ENCODE assay signal across 21 cellular contexts in the genomic region with DNA sequence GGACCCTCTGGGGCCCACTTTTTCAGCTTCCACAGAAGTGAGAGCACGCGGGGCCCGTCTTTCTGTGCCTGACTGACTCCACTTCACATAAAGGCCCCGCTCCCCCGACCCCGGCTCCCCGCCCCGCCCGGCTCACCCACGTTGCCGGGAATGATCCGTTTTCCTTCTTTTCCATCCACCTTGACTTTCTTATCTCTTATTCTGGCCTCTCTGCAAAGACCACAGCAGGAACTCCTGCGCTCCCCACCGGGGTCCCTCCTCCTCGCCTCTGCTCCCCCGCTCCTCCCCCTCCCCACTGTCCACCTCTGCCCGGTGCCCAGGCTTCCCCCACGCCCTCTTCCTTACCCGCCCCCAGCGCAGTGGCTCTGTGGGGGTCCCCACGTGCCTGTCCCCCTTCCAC. TPM values are rescaled to one million over a fixed set of nuclear protein-coding genes. Genes with fewer than 3 reads are reported as not detected.
A peak's percentile ranks its signal among the peaks of the same experiment; 100 is the strongest.
DNase-seq lines count a peak whose midpoint lies in the region; ATAC-seq lines count a peak whose summit lies in the region.
"Had no signal": no experiment of that assay in that cellular context is flagged by ENCODE, and none has a peak within 500 bp of the region (broad histone marks: within the 10 kb centered on the region; RNA-seq: fewer than 3 reads in every experiment).

No MANE protein-coding gene starts in this region.

- peak; percentile 71 for ATAC-seq in stimulated activated naive CD8-positive, alpha-beta T cell treated with anti-CD3 and anti-CD28 coated beads, Interleukin-15, amount 100 ng/mL, for 72 hours
- no peak for ATAC-seq in stimulated activated naive CD8-positive, alpha-beta T cell treated with anti-CD3 and anti-CD28 coated beads, Interleukin-15, Interleukin-2, amounts not matched to agents 100 U/mL and 50 U/mL, for 24 hours
- ATAC-seq: GM23338 had no signal

- no peaks in the 10 kb centered on the region for H3K9me3 ChIP-seq in iPS DF 6.9 (ENCODE audit: control insufficient read depth, insufficient read depth, low read length)

- no CpG with 5 or more reads among the region's 21 CpGs for WGBS in iPS DF 6.9 (ENCODE audit: insufficient coverage, insufficient read length)

- H3K27me3 Mint-ChIP-seq in stimulated activated naive CD8-positive, alpha-beta T cell treated with anti-CD3 and anti-CD28 coated beads, Interleukin-15, amount 100 ng/mL, for 72 hours, result no peaks in the 10 kb centered on the region

- no peaks in the 10 kb centered on the region for H3K4me1 Mint-ChIP-seq in stimulated activated naive CD8-positive, alpha-beta T cell treated with anti-CD3 and anti-CD28 coated beads, Interleukin-15, amount 100 ng/mL, for 72 hours
- H3K4me1 Mint-ChIP-seq: CD4-positive, alpha-beta memory T cell; GM23338 had no signal

- intact Hi-C loops in posterior vena cava (cut with DNase I), result no loop called here

- no peak for DNase-seq in stimulated activated naive CD8-positive, alpha-beta T cell treated with anti-CD3 and anti-CD28 coated beads, Interleukin-15, amount 100 ng/mL, for 72 hours
- DNase-seq in stimulated activated naive CD8-positive, alpha-beta T cell treated with anti-CD3 and anti-CD28 coated beads, Interleukin-15, Interleukin-2, amounts not matched to agents 100 U/mL and 50 U/mL, for 24 hours, result no peak
- DNase-seq in iPS DF 6.9 (ENCODE audit: low read depth, low spot score) (no peak), posterior vena cava (ENCODE audit: low spot score) (peak; percentile 59), HuH-7 (ENCODE audit: low spot score) (no peak)
- DNase-seq in activated naive CD4-positive, alpha-beta T cell treated with Interleukin-2 at 50 U/mL for 16 hours, result no peak
- DNase-seq: C1 segment of cervical spinal cord; Calu3; CD4-positive, alpha-beta memory T cell; COR-L47; DMS53; DMS79 treated with DMSO at 0.1 percent for 48 hours; GF-D8; HFFc6 had no signal

- no peaks in the 10 kb centered on the region for H3K36me3 ChIP-seq in iPS DF 6.9 (ENCODE audit: control insufficient read depth, insufficient read depth, low read length)
- H3K36me3 ChIP-seq: HAP-1 had no signal

- no peak overlapping the region for H3K4me3 Mint-ChIP-seq in stimulated activated naive CD8-positive, alpha-beta T cell treated with anti-CD3 and anti-CD28 coated beads, Interleukin-15, amount 100 ng/mL, for 72 hours
- H3K4me3 Mint-ChIP-seq: CD4-positive, alpha-beta memory T cell; GM23338; HFFc6 had no signal

- no peaks in the 10 kb centered on the region for H3K4me1 ChIP-seq in iPS DF 6.9 (ENCODE audit: control insufficient read depth, insufficient read depth, low read length)
- H3K4me1 ChIP-seq: HAP-1 had no signal

- H3K27me3 ChIP-seq in iPS DF 6.9 (ENCODE audit: control insufficient read depth, insufficient read depth, low read length), result no peaks in the 10 kb centered on the region

- H3K27ac ChIP-seq in iPS DF 6.9 (ENCODE audit: low read length), result no peak overlapping the region

- H3K4me3 ChIP-seq in iPS DF 6.9 (ENCODE audit: low read length), result peak overlapping the region; percentile 21; the same call in 1 of the 2 replicates
- H3K4me3 ChIP-seq: GM23338, HAP-1 had no signal

- no peak overlapping the region for H3K27ac Mint-ChIP-seq in stimulated activated naive CD8-positive, alpha-beta T cell treated with anti-CD3 and anti-CD28 coated beads, Interleukin-15, amount 100 ng/mL, for 72 hours
- H3K27ac Mint-ChIP-seq: CD4-positive, alpha-beta memory T cell; GM23338; HFFc6 had no signal

- peaks cover 0 to 19% of the 10 kb centered on the region in 2 donors for H3K9me3 Mint-ChIP-seq in stimulated activated naive CD8-positive, alpha-beta T cell treated with anti-CD3 and anti-CD28 coated beads, Interleukin-15, amount 100 ng/mL, for 72 hours

RNA-seq across cellular contexts. Expression of a gene that starts 54.2 kb away (rescaled TPM):
- not detected for total RNA-seq in posterior vena cava
- total RNA-seq: A172; A673; Calu3; CD4-positive, alpha-beta memory T cell; Daoy; G401; GM23338; H4; HFFc6 had no signal

RNA-seq across cellular contexts. Expression of a gene that starts 56.3 kb away (rescaled TPM):
- not detected for total RNA-seq in posterior vena cava
- total RNA-seq: A172; A673; Calu3; CD4-positive, alpha-beta memory T cell; Daoy; G401; GM23338; H4; HFFc6 had no signal
